Comparison of ENCODE assay signal across 10 cellular contexts in genomic region chr11:125072210-125072960, GRCh38. TPM values are rescaled to one million over a fixed set of nuclear protein-coding genes. Genes with fewer than 3 reads are reported as not detected.
A peak's percentile ranks its signal among the peaks of the same experiment; 100 is the strongest.
DNase-seq lines count a peak whose midpoint lies in the region; ATAC-seq and TF ChIP-seq lines count a peak whose summit lies in the region.
"Had no signal": no experiment of that assay in that cellular context is flagged by ENCODE, and none has a peak within 500 bp of the region (broad histone marks: within the 10 kb centered on the region; RNA-seq: fewer than 3 reads in every experiment).

No MANE protein-coding gene starts in this region.

- no peak for TF ChIP-seq CTCF in esophagus squamous epithelium (IDR thresholded peaks at IDR 0.05)
- TF ChIP-seq CTCF in prostate gland (IDR thresholded peaks at IDR 0.05) = no peak

- peak overlapping the region; percentile 76 to 95 (median 83) for H3K4me2 ChIP-seq in BLaER1 treated with 17β-estradiol and CSF1 and Interleukin-3, amounts not matched to agents 10 nM and 100 nM

- H3K36me3 ChIP-seq in BLaER1 treated with 17β-estradiol and CSF1 and Interleukin-3, amounts not matched to agents 10 nM and 100 nM = peaks cover 0 to 33% (median 0%) of the 10 kb centered on the region in 11 experiments; a peak in 6 of 22 replicates
- H3K36me3 ChIP-seq in esophagus squamous epithelium (no peaks in the 10 kb centered on the region), prostate gland (no peaks in the 10 kb centered on the region)

- H4K20me1 ChIP-seq in BLaER1 treated with 17β-estradiol and CSF1 and Interleukin-3, amounts not matched to agents 10 nM and 100 nM = no peaks in the 10 kb centered on the region

- H3K4me3 Mint-ChIP-seq in natural killer cell treated with Interleukin-12 subunit alpha and Interleukin-12 subunit beta and Interleukin-15 and Interleukin-18, amount 100 ng/mL, for 72 hours = no peak overlapping the region
- H3K4me3 Mint-ChIP-seq: brain had no signal

- no peaks in the 10 kb centered on the region for H3K27me3 Mint-ChIP-seq in natural killer cell treated with Interleukin-12 subunit alpha and Interleukin-12 subunit beta and Interleukin-15 and Interleukin-18, amount 100 ng/mL, for 72 hours

- H3K36me3 Mint-ChIP-seq in natural killer cell treated with Interleukin-12 subunit alpha and Interleukin-12 subunit beta and Interleukin-15 and Interleukin-18, amount 100 ng/mL, for 72 hours = no peaks in the 10 kb centered on the region
- H3K36me3 Mint-ChIP-seq: brain had no signal

- H3K4me1 ChIP-seq in BLaER1 treated with 17β-estradiol and CSF1 and Interleukin-3, amounts not matched to agents 10 nM and 100 nM = peaks cover 61 to 98% (median 80%) of the 10 kb centered on the region in 10 experiments
- peaks cover 36 to 68% (median 38%) of the 10 kb centered on the region in 3 donors for H3K4me1 ChIP-seq in esophagus squamous epithelium
- no peaks in the 10 kb centered on the region for H3K4me1 ChIP-seq in prostate gland (replicated peaks)

- DNase-seq in esophagus squamous epithelium (lab: John Stamatoyannopoulos, UW) (no peak), mesenteric fat pad (ENCODE audit: low spot score) (no peak), prostate gland (ENCODE audit: low spot score) (no peak)
- DNase-seq in activated naive CD4-positive, alpha-beta T cell (lab: John Stamatoyannopoulos, UW) = no peak
- no peak for DNase-seq in natural killer cell treated with Interleukin-12 subunit alpha and Interleukin-12 subunit beta and Interleukin-15 and Interleukin-18, amount 100 ng/mL, for 72 hours (ENCODE audit: low spot score)
- DNase-seq: NK-92 treated with Interleukin-12 subunit alpha and Interleukin-12 subunit beta, amount 100 ng/mL, for 24 hours had no signal

- no peaks in the 10 kb centered on the region for H3K9me3 ChIP-seq in BLaER1 treated with 17β-estradiol and CSF1 and Interleukin-3, amounts not matched to agents 10 nM and 100 nM (replicated peaks in 1 of 11)
- H3K9me3 ChIP-seq in esophagus squamous epithelium (no peaks in the 10 kb centered on the region), prostate gland (no peaks in the 10 kb centered on the region)

- no peaks in the 10 kb centered on the region for H3K27me3 ChIP-seq in BLaER1 treated with 17β-estradiol and CSF1 and Interleukin-3, amounts not matched to agents 10 nM and 100 nM
- no peaks in the 10 kb centered on the region for H3K27me3 ChIP-seq in esophagus squamous epithelium
- H3K27me3 ChIP-seq in prostate gland (replicated peaks; ENCODE audit: insufficient read depth) = no peaks in the 10 kb centered on the region

- H3K4me3 ChIP-seq in BLaER1 treated with 17β-estradiol and CSF1 and Interleukin-3, amounts not matched to agents 10 nM and 100 nM = 0 out of 20 replicates have a peak overlapping the region, but pooled peaks of 1 of the 10 experiments have one; percentile 16
- H3K4me3 ChIP-seq in esophagus squamous epithelium = no peak overlapping the region
- H3K4me3 ChIP-seq in prostate gland = no peak overlapping the region

- peak overlapping the region; percentile 63 to 83 (median 79) for H3K9ac ChIP-seq in BLaER1 treated with 17β-estradiol and CSF1 and Interleukin-3, amounts not matched to agents 10 nM and 100 nM

- 77 to 84% methylated on average over 6 to 7 of the region's 12 CpGs for WGBS in esophagus squamous epithelium, 2 donors
- 81% methylated on average over 12 of the region's 12 CpGs for WGBS in prostate gland

- TF ChIP-seq POLR2A in esophagus squamous epithelium (IDR thresholded peaks at IDR 0.05) (no peak), prostate gland (IDR thresholded peaks at IDR 0.05) (no peak)

- no peaks in the 10 kb centered on the region for H3K9me3 Mint-ChIP-seq in natural killer cell treated with Interleukin-12 subunit alpha and Interleukin-12 subunit beta and Interleukin-15 and Interleukin-18, amount 100 ng/mL, for 72 hours
- H3K9me3 Mint-ChIP-seq: brain had no signal

- no peak overlapping the region for H3K27ac Mint-ChIP-seq in natural killer cell treated with Interleukin-12 subunit alpha and Interleukin-12 subunit beta and Interleukin-15 and Interleukin-18, amount 100 ng/mL, for 72 hours

- intact Hi-C loops in esophagus squamous epithelium (cut with DNase I) = no loop called here
- intact Hi-C loops in prostate gland (cut with DNase I) = no loop called here

- peak overlapping the region; percentile 86 to 98 (median 95) for H3K27ac ChIP-seq in BLaER1 treated with 17β-estradiol and CSF1 and Interleukin-3, amounts not matched to agents 10 nM and 100 nM
- H3K27ac ChIP-seq in esophagus squamous epithelium = peak overlapping the region in 3 of 4 donors; percentile 81 to 84 (median 83)
- no peak overlapping the region for H3K27ac ChIP-seq in prostate gland

- ATAC-seq in GM19467 (IDR thresholded peaks at IDR 0.05; ENCODE audit: unreplicated experiment) (peak; percentile 80), HG03378 (IDR thresholded peaks at IDR 0.05; ENCODE audit: unreplicated experiment) (peak; percentile 81)
- no peak for ATAC-seq in natural killer cell treated with Interleukin-12 subunit alpha and Interleukin-12 subunit beta and Interleukin-15 and Interleukin-18, amount 100 ng/mL, for 72 hours

- H3K4me1 Mint-ChIP-seq in natural killer cell treated with Interleukin-12 subunit alpha and Interleukin-12 subunit beta and Interleukin-15 and Interleukin-18, amount 100 ng/mL, for 72 hours (ENCODE audit: low read depth in 2 of 2) = peaks cover 18 to 19% of the 10 kb centered on the region in 2 donors

RNA-seq across cellular contexts. Expression of gene SLC37A2, which starts 9.3 kb away (rescaled TPM):
- 10 to 100 TPM; 24.9 to 44.4 (median 29.4) TPM for total RNA-seq in esophagus squamous epithelium
- total RNA-seq in mesenteric fat pad = 17.5 TPM
- total RNA-seq in natural killer cell treated with Interleukin-12 subunit alpha and Interleukin-12 subunit beta and Interleukin-15 and Interleukin-18, amount 100 ng/mL, for 72 hours = 1 to 10 TPM in 1 of 2 donors, under 1 TPM in 1; 0.36 to 1.0 TPM
- total RNA-seq in prostate gland = 10 to 100 TPM; 10.2 to 13.3 TPM

RNA-seq across cellular contexts. Expression of gene TMEM218, which starts 39.0 kb away (rescaled TPM):
- total RNA-seq in esophagus squamous epithelium (10 to 100 TPM in 3 of 4 donors, 1 to 10 TPM in 1; 7.5 to 17.3 (median 13.9) TPM), mesenteric fat pad (24.6 TPM), prostate gland (10 to 100 TPM; 17.7 to 33.5 TPM)
- total RNA-seq in natural killer cell treated with Interleukin-12 subunit alpha and Interleukin-12 subunit beta and Interleukin-15 and Interleukin-18, amount 100 ng/mL, for 72 hours = 10 to 100 TPM; 14.2 to 19.7 TPM

Comparison
In these comparisons a context has a peak if more than half of its experiments do, and no peak if none do; other contexts are left out.
1. H3K27ac ChIP-seq: peak in BLaER1 treated with 17β-estradiol and CSF1 and Interleukin-3, amounts not matched to agents 10 nM and 100 nM (11 of 11) and esophagus squamous epithelium (3 of 4); none in prostate gland (0 of 2).
2. ATAC-seq: peak in GM19467 (single experiment) and HG03378 (single experiment); none in natural killer cell treated with Interleukin-12 subunit alpha and Interleukin-12 subunit beta and Interleukin-15 and Interleukin-18, amount 100 ng/mL, for 72 hours (0 of 2).